Comparison of ENCODE assay signal across 11 cellular contexts in genomic region chr3:66035763-66036477, GRCh38. TPM values are rescaled to one million over a fixed set of nuclear protein-coding genes. Genes with fewer than 3 reads are reported as not detected.
A peak's percentile ranks its signal among the peaks of the same experiment; 100 is the strongest.
DNase-seq lines count a peak whose midpoint lies in the region; ATAC-seq, FAIRE-seq and TF ChIP-seq lines count a peak whose summit lies in the region.
"Had no signal": no experiment of that assay in that cellular context is flagged by ENCODE, and none has a peak within 500 bp of the region (broad histone marks: within the 10 kb centered on the region; RNA-seq: fewer than 3 reads in every experiment).

No MANE protein-coding gene starts in this region.

- no peak overlapping the region for H3K9ac ChIP-seq in endothelial cell of umbilical vein (replicated peaks; ENCODE audit: extremely low read depth, insufficient read depth, low read length)

- peaks cover 15% of the 10 kb centered on the region for H3K27me3 Mint-ChIP-seq in nephron (ENCODE audit: low read depth)

- BruUV-seq in A673 (replicated peaks; lab: Mats Ljungman, UMichigan) (no TSS peak), endothelial cell of umbilical vein (replicated peaks; lab: Mats Ljungman, UMichigan) (no TSS peak)

- POLR2A ChIA-PET in A673 (lab: Charles Lee; ENCODE audit: low non-redundant PET) (no interaction called here), endothelial cell of umbilical vein (lab: Charles Lee) (interaction anchor here (0.6 to 1.2 kb wide), 3 partner anchors 80 to 187 kb away, joined by 3 to 7 read pairs (median 3); partner anchors contain the start of gene SLC25A26)

- H3K27ac Mint-ChIP-seq in nephron, result peak overlapping the region; percentile 0 to 94 (median 92)
- H3K27ac Mint-ChIP-seq: activated CD4-positive, alpha-beta T cell treated with anti-CD3 and anti-CD28 coated beads, Interleukin-2, amount 10 ng/mL, durations not matched to agents 7 days and 5 days; CD4-positive, alpha-beta T cell had no signal

- TF ChIP-seq POLR2A in endothelial cell of umbilical vein (IDR thresholded peaks at IDR 0.05; ENCODE audit: low read depth, low read length), result no peak

- peak overlapping the region; percentile 95 to 99 (median 99) for H3K4me3 Mint-ChIP-seq in nephron
- H3K4me3 Mint-ChIP-seq: activated CD4-positive, alpha-beta T cell treated with anti-CD3 and anti-CD28 coated beads, Interleukin-2, amount 10 ng/mL, durations not matched to agents 7 days and 5 days; CD4-positive, alpha-beta T cell had no signal

- H4K20me1 ChIP-seq in endothelial cell of umbilical vein (replicated peaks; ENCODE audit: control insufficient read depth, extremely low read depth, insufficient read depth, low read length), result peaks cover 5% of the 10 kb centered on the region

- no peak for TF ChIP-seq RAD21 in Ishikawa (IDR thresholded peaks at IDR 0.05; ENCODE audit: low read depth)

- no peak overlapping the region for H2AFZ ChIP-seq in endothelial cell of umbilical vein (ENCODE audit: low read depth, low read length)

- peak overlapping the region; percentile 50 for H3K27ac ChIP-seq in A673 (ENCODE audit: low read depth, low read length, poor library complexity, severe bottlenecking)
- H3K27ac ChIP-seq in endothelial cell of umbilical vein (ENCODE audit: insufficient read depth, low read depth, low read length), result no peak overlapping the region

- dilution Hi-C loops in endothelial cell of umbilical vein (cut with MboI; ENCODE audit: extremely low pct_ligation_motif_present, low sequenced_read_pairs), result no loop called here

- no peaks in the 10 kb centered on the region for H3K9me3 Mint-ChIP-seq in nephron
- H3K9me3 Mint-ChIP-seq: activated CD4-positive, alpha-beta T cell treated with anti-CD3 and anti-CD28 coated beads, Interleukin-2, amount 10 ng/mL, durations not matched to agents 7 days and 5 days; CD4-positive, alpha-beta T cell had no signal

- no peak for DNase-seq in A673 (ENCODE audit: low spot score)
- DNase-seq in endothelial cell of umbilical vein (ENCODE audit: low read depth, low spot score), result no peak
- no peak for DNase-seq in left colon
- no peak for DNase-seq in T1000 (lab: John Stamatoyannopoulos, UW)
- no peak for DNase-seq in KG1 (lab: John Stamatoyannopoulos, UW)
- no peak for DNase-seq in NCI-H2081 (lab: John Stamatoyannopoulos, UW)
- DNase-seq: activated CD4-positive, alpha-beta T cell treated with anti-CD3 and anti-CD28 coated beads, Interleukin-2, amount 10 ng/mL, durations not matched to agents 7 days and 5 days; CD4-positive, alpha-beta T cell; left lung had no signal

- no peaks in the 10 kb centered on the region for H3K4me1 ChIP-seq in A673 (ENCODE audit: insufficient read depth, low read length, poor library complexity, severe bottlenecking)
- H3K4me1 ChIP-seq in endothelial cell of umbilical vein (ENCODE audit: control insufficient read depth, extremely low read depth, insufficient read depth, low read length), result peaks cover 24% of the 10 kb centered on the region

- H3K4me2 ChIP-seq in endothelial cell of umbilical vein (ENCODE audit: insufficient read depth, low read length), result peak overlapping the region; percentile 81

- H3K79me2 ChIP-seq in endothelial cell of umbilical vein (ENCODE audit: control insufficient read depth, insufficient read depth, low read length), result peaks cover 28% of the 10 kb centered on the region

- H3K36me3 ChIP-seq in A673 (ENCODE audit: insufficient read depth, low read length, poor library complexity, severe bottlenecking), result no peaks in the 10 kb centered on the region
- no peaks in the 10 kb centered on the region for H3K36me3 ChIP-seq in endothelial cell of umbilical vein (ENCODE audit: control insufficient read depth in 2 of 2, extremely low read depth in 1 of 2, insufficient read depth in 2 of 2, low read length in 2 of 2)
- H3K36me3 ChIP-seq: left lung had no signal

- peak overlapping the region; percentile 85 for H3K4me3 ChIP-seq in A673 (ENCODE audit: low read depth, low read length, poor library complexity, severe bottlenecking)
- peak overlapping the region in 2 of 3 experiments; percentile 65 to 91 for H3K4me3 ChIP-seq in endothelial cell of umbilical vein (replicated peaks in 1 of 3; ENCODE audit: insufficient read depth in 1 of 3, low read depth in 1 of 3, low read length in 3 of 3)

- H3K4me1 Mint-ChIP-seq in nephron, result peaks cover 47% of the 10 kb centered on the region

- ATAC-seq in left colon, result no peak

- H3K9me3 ChIP-seq in A673 (ENCODE audit: low read depth, low read length, poor library complexity, severe bottlenecking) (no peaks in the 10 kb centered on the region), endothelial cell of umbilical vein (replicated peaks; ENCODE audit: control insufficient read depth, insufficient read depth, low read length) (no peaks in the 10 kb centered on the region)
- H3K9me3 ChIP-seq: left lung had no signal

- no peaks in the 10 kb centered on the region for H3K9me1 ChIP-seq in endothelial cell of umbilical vein (replicated peaks; ENCODE audit: control insufficient read depth, extremely low read depth, insufficient read depth, low read length)

- no peak for FAIRE-seq in endothelial cell of umbilical vein (lab: Jason Lieb, UNC)

- no peaks in the 10 kb centered on the region for H3K36me3 Mint-ChIP-seq in nephron (ENCODE audit: low read depth)

- no peak for TF ChIP-seq EP300 in Ishikawa (IDR thresholded peaks at IDR 0.05; ENCODE audit: borderline replicate concordance)

- CTCF ChIA-PET in A673 (lab: Charles Lee) (interaction anchor here (0.6 kb wide), 1 partner anchor 597 kb away, joined by 3 read pairs; no protein-coding TSS in a partner anchor), endothelial cell of umbilical vein (lab: Charles Lee) (interaction anchor here (0.7 to 2.9 kb wide), 12 partner anchors 8 to 285 kb away, joined by 3 to 24 read pairs (median 4); no protein-coding TSS in a partner anchor)

- H3K27me3 ChIP-seq in A673 (replicated peaks; ENCODE audit: insufficient read depth, low read depth, low read length, poor library complexity), result no peaks in the 10 kb centered on the region
- no peaks in the 10 kb centered on the region for H3K27me3 ChIP-seq in endothelial cell of umbilical vein (ENCODE audit: control insufficient read depth in 2 of 2, insufficient read depth in 2 of 2, low read length in 2 of 2)

- no peak for TF ChIP-seq CTCF in A673 (conservative IDR thresholded peaks at IDR 0.05; ENCODE audit: low read depth, low read length)
- TF ChIP-seq CTCF in endothelial cell of umbilical vein (IDR thresholded peaks at IDR 0.05; ENCODE audit: extremely low read depth in 1 of 2, insufficient read depth in 1 of 2, low read depth in 1 of 2, low read length in 2 of 2), result no peak
- no peak for TF ChIP-seq CTCF in nephron (IDR thresholded peaks at IDR 0.05; ENCODE audit: unreplicated experiment in 3 of 3)

- intact Hi-C loops in A673 (cut with micrococcal nuclease; ENCODE audit: unreplicated experiment), result loop anchor here (5.0 to 10.0 kb wide), 5 partner anchors 69 to 249 kb away; no protein-coding TSS in a partner anchor
- intact Hi-C loops in endothelial cell of umbilical vein (cut with micrococcal nuclease), result loop anchor here (5.0 kb wide), 1 partner anchor 154 kb away; no protein-coding TSS in a partner anchor
- intact Hi-C loops in left colon (cut with DNase I, micrococcal nuclease), result no loop called here

TF ChIP-seq in Ishikawa, 13 proteins besides CTCF, POLR2A, EP300 and RAD21:
- TF ChIP-seq CREB1 (IDR thresholded peaks at IDR 0.05; ENCODE audit: low read depth), result no peak
- no peak for TF ChIP-seq EGR1 (IDR thresholded peaks at IDR 0.05)
- peak; percentile 74 for TF ChIP-seq TEAD4 (IDR thresholded peaks at IDR 0.05)

TF ChIP-seq in endothelial cell of umbilical vein, 7 proteins besides CTCF, POLR2A, EP300 and RAD21:
- TF ChIP-seq MAX (IDR thresholded peaks at IDR 0.05; ENCODE audit: insufficient read depth, insufficient read length), result no peak
- no peak for TF ChIP-seq MYC (IDR thresholded peaks at IDR 0.05; ENCODE audit: low read depth, low read length)
- TF ChIP-seq GATA2 (IDR thresholded peaks at IDR 0.05; ENCODE audit: insufficient read depth, insufficient read length, low read depth, low read length), result no peak
- TF ChIP-seq POLR2AphosphoS5 (IDR thresholded peaks at IDR 0.05; ENCODE audit: insufficient read depth, low read depth, low read length), result no peak
- no peak for TF ChIP-seq EZH2 (IDR thresholded peaks at IDR 0.05; ENCODE audit: borderline replicate concordance, low read depth, low read length, severe bottlenecking)
- TF ChIP-seq JUN (IDR thresholded peaks at IDR 0.05; ENCODE audit: borderline replicate concordance, insufficient read depth, insufficient read length, low read depth), result no peak
- TF ChIP-seq FOS (IDR thresholded peaks at IDR 0.05; ENCODE audit: borderline replicate concordance, insufficient read depth, low read length), result no peak

RNA-seq across cellular contexts. Expression of gene MAGI1, which starts 2.8 kb away (rescaled TPM):
- 30.5 and 36.1 TPM in 2 replicates for total RNA-seq in A673 (2021)
- 47.7 and 47.9 TPM in 2 replicates for total RNA-seq in endothelial cell of umbilical vein
- 8.2 and 10.1 TPM in 2 replicates for polyA plus RNA-seq in endothelial cell of umbilical vein
- polyA plus RNA-seq in endothelial cell of umbilical vein (2011; cell fraction: cytosol; rRNA removed), result 9.6 and 9.8 TPM in 2 replicates
- 55.5 and 63.7 TPM in 2 replicates for polyA plus RNA-seq in endothelial cell of umbilical vein (2011; cell fraction: nucleus; rRNA removed)
- polyA plus RNA-seq in endothelial cell of umbilical vein (2012), result 9.9 and 12.6 TPM in 2 replicates
- 49.7 and 51.7 TPM in 2 replicates for polyA minus RNA-seq in endothelial cell of umbilical vein
- 2.2 TPM for polyA minus RNA-seq in endothelial cell of umbilical vein (2011; cell fraction: cytosol; rRNA and poly(A)+ RNA removed)
- polyA minus RNA-seq in endothelial cell of umbilical vein (2011; cell fraction: nucleus; rRNA and poly(A)+ RNA removed), result 105 and 110 TPM in 2 replicates
- 10 to 100 TPM; 45.9 to 49.2 TPM for total RNA-seq in left colon
- total RNA-seq: CD4-positive, alpha-beta T cell had no signal

Comparison
In these comparisons a context has a peak if more than half of its experiments do, and no peak if none do; other contexts are left out.
1. intact Hi-C loops: an anchor here in A673 (5.0 to 10.0 kb wide) and endothelial cell of umbilical vein (5.0 kb wide); none called in left colon.